Comparison of ENCODE assay signal across 16 cellular contexts in the genomic region with DNA sequence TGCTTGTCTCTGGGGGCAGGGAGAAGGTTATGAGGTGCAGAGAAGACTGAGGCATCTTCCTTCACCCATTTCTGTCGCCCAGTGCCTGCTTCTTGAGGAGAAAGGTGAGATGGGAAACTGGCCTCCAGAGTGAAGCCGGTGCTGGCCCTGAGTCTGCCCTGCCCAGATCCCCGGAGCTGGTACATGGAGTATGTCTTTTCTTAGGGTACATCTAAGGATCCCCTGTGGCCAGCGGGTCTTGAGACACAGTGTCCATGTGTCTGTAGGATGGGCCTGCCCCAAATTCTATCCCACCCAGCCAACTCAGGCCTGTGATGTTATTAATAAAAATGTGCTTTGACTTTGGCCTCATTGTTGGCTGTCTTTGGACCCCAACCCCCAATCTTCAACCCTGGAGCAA. TPM values are rescaled to one million over a fixed set of nuclear protein-coding genes. Genes with fewer than 3 reads are reported as not detected.
DNase-seq lines count a peak whose midpoint lies in the region; ATAC-seq, FAIRE-seq and TF ChIP-seq lines count a peak whose summit lies in the region.
"Had no signal": no experiment of that assay in that cellular context is flagged by ENCODE, and none has a peak within 500 bp of the region (broad histone marks: within the 10 kb centered on the region; RNA-seq: fewer than 3 reads in every experiment).

No MANE protein-coding gene starts in this region.

- FAIRE-seq in pancreas (lab: Jason Lieb, UNC) = no peak
- FAIRE-seq: A204.1, endometrium, RCC 7860 had no signal

- H3K4me1 ChIP-seq in left ventricle myocardium inferior = peaks cover 56% of the 10 kb centered on the region
- H3K4me1 ChIP-seq in endocrine pancreas (ENCODE audit: control insufficient read depth, insufficient read depth, low read length) = no peaks in the 10 kb centered on the region
- peaks cover 12 to 19% (median 14%) of the 10 kb centered on the region in 3 donors for H3K4me1 ChIP-seq in pancreas
- H3K4me1 ChIP-seq in upper lobe of right lung = peaks cover 38% of the 10 kb centered on the region

- H3K27me3 ChIP-seq in left ventricle myocardium inferior (ENCODE audit: low read depth) (no peaks in the 10 kb centered on the region), endocrine pancreas (ENCODE audit: control insufficient read depth, insufficient read depth, low read length) (no peaks in the 10 kb centered on the region), pancreas (no peaks in the 10 kb centered on the region), upper lobe of right lung (no peaks in the 10 kb centered on the region)
- H3K27me3 ChIP-seq: ascending aorta had no signal

- peak overlapping the region; percentile 86 for H3K9ac ChIP-seq in endocrine pancreas (ENCODE audit: control insufficient read depth, insufficient read depth, low read length)

- H3K9me3 ChIP-seq in left ventricle myocardium inferior (replicated peaks) = no peaks in the 10 kb centered on the region
- no peaks in the 10 kb centered on the region for H3K9me3 ChIP-seq in endocrine pancreas (ENCODE audit: control insufficient read depth, low read length)
- no peaks in the 10 kb centered on the region for H3K9me3 ChIP-seq in pancreas
- no peaks in the 10 kb centered on the region for H3K9me3 ChIP-seq in upper lobe of right lung
- H3K9me3 ChIP-seq: ascending aorta, HAP-1 had no signal

- H3K27ac ChIP-seq in left ventricle myocardium inferior (replicated peaks) (peak overlapping the region; percentile 92), pancreas (peak overlapping the region in 3 of 4 donors; percentile 91 to 92 (median 91)), upper lobe of right lung (peak overlapping the region; percentile 84)
- H3K27ac ChIP-seq: ascending aorta had no signal

- WGBS in pancreas, 2 donors = 75 to 86% methylated on average over 4 of the region's 4 CpGs

- ATAC-seq in Right ventricle myocardium superior (ENCODE audit: poor library complexity) (no peak), pancreas (no peak), upper lobe of right lung (no peak), HG03135 (IDR thresholded peaks at IDR 0.05; ENCODE audit: unreplicated experiment) (no peak)
- ATAC-seq: natural killer cell treated with Interleukin-12 subunit alpha and Interleukin-12 subunit beta and Interleukin-15 and Interleukin-18, amount 100 ng/mL, for 72 hours had no signal

- no peak for TF ChIP-seq CTCF in left ventricle myocardium inferior (IDR thresholded peaks at IDR 0.05; ENCODE audit: borderline replicate concordance)
- no peak for TF ChIP-seq CTCF in pancreas (IDR thresholded peaks at IDR 0.05)
- no peak for TF ChIP-seq CTCF in upper lobe of right lung (IDR thresholded peaks at IDR 0.05)

- DNase-seq in left ventricle myocardium inferior = no peak
- DNase-seq in Right ventricle myocardium superior = no peak
- no peak for DNase-seq in pancreas
- no peak for DNase-seq in upper lobe of right lung
- no peak for DNase-seq in mucosa of gallbladder (ENCODE audit: low spot score)
- no peak for DNase-seq in NCI-H128 (lab: John Stamatoyannopoulos, UW; ENCODE audit: unreplicated experiment)
- DNase-seq: T-helper 9 cell had no signal

- H3K4me3 ChIP-seq in left ventricle myocardium inferior (no peak overlapping the region), endocrine pancreas (ENCODE audit: control insufficient read depth, insufficient read depth, low read length) (no peak overlapping the region), pancreas (no peak overlapping the region), upper lobe of right lung (no peak overlapping the region)
- H3K4me3 ChIP-seq: ascending aorta, HAP-1, smooth muscle cell had no signal

- H3K36me3 ChIP-seq in left ventricle myocardium inferior (no peaks in the 10 kb centered on the region), endocrine pancreas (ENCODE audit: control insufficient read depth, insufficient read depth, low read length) (no peaks in the 10 kb centered on the region), pancreas (no peaks in the 10 kb centered on the region), upper lobe of right lung (no peaks in the 10 kb centered on the region)
- H3K36me3 ChIP-seq: ascending aorta, HAP-1 had no signal

- intact Hi-C loops in left ventricle myocardium inferior (cut with micrococcal nuclease) (loop anchor here (5.0 to 10.0 kb wide), 2 partner anchors 86 to 113 kb away; no protein-coding TSS in a partner anchor), Right ventricle myocardium superior (cut with DNase I) (loop anchor here (5.0 to 10.0 kb wide), 2 partner anchors 46 to 178 kb away; no protein-coding TSS in a partner anchor), pancreas (cut with DNase I) (loop anchor here in 2 of 3 donors (5.0 to 10.0 kb wide), 4 partner anchors 46 to 566 kb away; no protein-coding TSS in a partner anchor), upper lobe of right lung (cut with DNase I) (loop anchor here (10.0 kb wide), 1 partner anchor 106 kb away; no protein-coding TSS in a partner anchor)

RNA-seq across cellular contexts. Expression of gene BAK1, which starts 8.8 kb away (rescaled TPM):
- 19.7 TPM for total RNA-seq in left ventricle myocardium inferior
- total RNA-seq in Right ventricle myocardium superior = 25.0 TPM
- 10 to 100 TPM in 1 of 6 donors, 1 to 10 TPM in 5; 5.6 to 11.2 (median 6.9) TPM for total RNA-seq in pancreas
- 1 to 10 TPM; 7.2 to 7.7 TPM for polyA plus RNA-seq in pancreas
- total RNA-seq in upper lobe of right lung = 19.1 TPM
- total RNA-seq in mucosa of gallbladder = 28.2 TPM

RNA-seq across cellular contexts. Expression of gene ITPR3, which starts 32.2 kb away (rescaled TPM):
- 5.6 TPM for total RNA-seq in left ventricle myocardium inferior
- 6.0 TPM for total RNA-seq in Right ventricle myocardium superior
- total RNA-seq in pancreas = 10 to 100 TPM in 5 of 6 donors, 1 to 10 TPM in 1; 9.1 to 20.3 (median 11.4) TPM
- polyA plus RNA-seq in pancreas = 10 to 100 TPM; 13.7 to 15.3 TPM
- total RNA-seq in upper lobe of right lung = 111 TPM
- total RNA-seq in mucosa of gallbladder = 104 TPM
